In the genomic region with DNA sequence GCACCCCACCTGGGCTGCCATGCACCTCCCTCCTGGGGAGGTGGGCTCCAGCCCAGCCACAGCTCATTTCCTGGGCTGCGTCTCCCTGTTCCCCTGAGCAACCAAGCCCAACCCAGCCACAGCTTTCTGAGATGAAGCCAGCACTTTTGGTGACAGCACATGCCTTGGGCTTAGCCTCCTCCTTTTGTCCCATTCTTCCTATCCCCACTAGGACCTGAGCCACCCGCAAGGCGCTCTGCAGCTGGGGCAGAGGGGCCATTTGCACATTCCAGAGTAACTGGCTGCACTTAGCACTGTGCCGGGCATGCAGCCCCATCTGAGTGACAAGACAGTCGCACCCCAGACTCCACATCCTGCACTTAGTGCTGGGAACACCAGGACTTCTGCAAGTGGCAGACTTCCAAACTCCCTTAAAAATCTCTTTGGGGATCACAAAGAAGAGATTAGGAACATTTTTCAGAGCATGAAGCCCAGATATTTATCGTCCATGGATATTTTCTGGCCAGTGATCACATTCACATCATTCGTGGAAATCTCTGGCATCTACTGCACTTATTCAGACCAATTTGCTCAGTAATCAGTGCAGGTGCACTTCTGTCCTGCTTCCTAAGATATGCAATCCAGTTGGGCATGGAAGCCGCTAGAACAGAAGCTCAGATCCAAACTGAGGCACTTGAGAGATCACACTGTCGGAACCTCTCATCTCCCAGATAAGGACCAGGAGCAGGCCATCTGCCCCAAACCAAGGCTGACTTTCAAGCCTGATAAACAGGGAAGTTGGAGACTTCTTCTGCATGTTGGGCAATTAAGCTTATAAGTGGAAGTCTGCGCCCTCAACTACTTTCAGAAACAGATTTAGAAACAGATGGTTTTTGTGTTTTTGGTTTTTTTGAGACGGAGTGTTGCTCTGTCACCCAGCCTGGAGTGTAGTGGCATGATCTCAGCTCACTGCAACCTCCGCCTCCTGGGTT, we compare ENCODE assay signal across 16 cellular contexts. TPM values are rescaled to one million over a fixed set of nuclear protein-coding genes. Genes with fewer than 3 reads are reported as not detected.
DNase-seq lines count a peak whose midpoint lies in the region; ATAC-seq and TF ChIP-seq lines count a peak whose summit lies in the region.
"Had no signal": no experiment of that assay in that cellular context is flagged by ENCODE, and none has a peak within 500 bp of the region (broad histone marks: within the 10 kb centered on the region; RNA-seq: fewer than 3 reads in every experiment).

No MANE protein-coding gene starts in this region.

- no peak overlapping the region for H3K4me3 Mint-ChIP-seq in CD8-positive, alpha-beta T cell
- H3K4me3 Mint-ChIP-seq: activated naive CD4-positive, alpha-beta T cell treated with anti-CD3 and anti-CD28 coated beads, Interleukin-2, amount 10 ng/mL, durations not matched to agents 7 days and 5 days had no signal

- DNase-seq in iPS DF 6.9 (ENCODE audit: low read depth, low spot score) = peak; percentile 33
- no peak for DNase-seq in spleen
- no peak for DNase-seq in NCI-H446 treated with DMSO at 0.1 percent for 48 hours (lab: John Stamatoyannopoulos, UW)
- DNase-seq in activated naive CD4-positive, alpha-beta T cell treated with Interleukin-2 at 50 U/mL for 16 hours = no peak
- no peak for DNase-seq in CD8-positive, alpha-beta T cell
- DNase-seq: activated CD8-positive, alpha-beta memory T cell treated with anti-CD3 and anti-CD28 coated beads for 24 hours; activated naive CD4-positive, alpha-beta T cell treated with anti-CD3 and anti-CD28 coated beads, Interleukin-2, amount 10 ng/mL, durations not matched to agents 7 days and 5 days; DMS 273 treated with DMSO at 0.1 percent for 48 hours; HCEC 1CT; NCI-H2107; Peyer's patch had no signal

- no peaks in the 10 kb centered on the region for H3K27me3 Mint-ChIP-seq in CD8-positive, alpha-beta T cell (ENCODE audit: low read depth)

- intact Hi-C loops in spleen (cut with DNase I; ENCODE audit: low total_unique reads) = no loop called here
- intact Hi-C loops in CD8-positive, alpha-beta T cell (cut with DNase I, micrococcal nuclease) = no loop called here

- H4K20me1 ChIP-seq in OCI-LY3 (ENCODE audit: insufficient read depth, low read length) = no peaks in the 10 kb centered on the region

- H3K4me3 ChIP-seq in HUES48 (ENCODE audit: low read depth, low read length) (no peak overlapping the region), OCI-LY3 (ENCODE audit: low read length) (no peak overlapping the region), iPS DF 6.9 (ENCODE audit: low read length) (no peak overlapping the region), spleen (peak overlapping the region in 1 of 8 donors; percentile 5)
- H3K4me3 ChIP-seq in CD8-positive, alpha-beta T cell (ENCODE audit: low read depth, low read length) = no peak overlapping the region
- H3K4me3 ChIP-seq: cardiac muscle cell, Peyer's patch, suprapubic skin had no signal

- H3K4me1 ChIP-seq in HUES48 (ENCODE audit: control insufficient read depth, insufficient read depth, low read length) (peaks cover 45% of the 10 kb centered on the region), OCI-LY3 (ENCODE audit: low read length) (peaks cover 68% of the 10 kb centered on the region), iPS DF 6.9 (ENCODE audit: control insufficient read depth, insufficient read depth, low read length) (peaks cover 8% of the 10 kb centered on the region; the same call in 1 of the 2 replicates), spleen (peaks cover 20 to 100% (median 83%) of the 10 kb centered on the region in 6 donors)
- peaks cover 12% of the 10 kb centered on the region for H3K4me1 ChIP-seq in CD8-positive, alpha-beta T cell (ENCODE audit: insufficient read depth, low read length)

- TF ChIP-seq POLR2A in spleen (IDR thresholded peaks at IDR 0.05) = no peak

- H3K9me3 Mint-ChIP-seq in CD8-positive, alpha-beta T cell = no peaks in the 10 kb centered on the region
- H3K9me3 Mint-ChIP-seq: activated naive CD4-positive, alpha-beta T cell treated with anti-CD3 and anti-CD28 coated beads, Interleukin-2, amount 10 ng/mL, durations not matched to agents 7 days and 5 days had no signal

- peaks cover 40% of the 10 kb centered on the region for H3K4me1 Mint-ChIP-seq in CD8-positive, alpha-beta T cell (ENCODE audit: low read depth)

- no peaks in the 10 kb centered on the region for H3K36me3 ChIP-seq in HUES48 (ENCODE audit: control insufficient read depth, insufficient read depth, low read length)
- no peaks in the 10 kb centered on the region for H3K36me3 ChIP-seq in OCI-LY3 (replicated peaks; ENCODE audit: low read depth, low read length)
- H3K36me3 ChIP-seq in iPS DF 6.9 (ENCODE audit: control insufficient read depth, insufficient read depth, low read length) = no peaks in the 10 kb centered on the region
- H3K36me3 ChIP-seq in spleen = peaks cover 0 to 16% (median 0%) of the 10 kb centered on the region in 6 donors
- no peaks in the 10 kb centered on the region for H3K36me3 ChIP-seq in CD8-positive, alpha-beta T cell (ENCODE audit: insufficient read depth, low read length)
- H3K36me3 ChIP-seq: cardiac muscle cell, Peyer's patch, suprapubic skin had no signal

- no CpG with 5 or more reads among the region's 12 CpGs for WGBS in iPS DF 6.9 (ENCODE audit: insufficient coverage, insufficient read length)
- 57 to 62% (median 60%) methylated on average over 12 of the region's 12 CpGs for WGBS in spleen, 5 donors

- H3K27ac ChIP-seq in HUES48 (ENCODE audit: low read depth, low read length) (peak overlapping the region; percentile 9), OCI-LY3 (ENCODE audit: low read length) (no peak overlapping the region), iPS DF 6.9 (ENCODE audit: low read length) (no peak overlapping the region), spleen (peak overlapping the region in 7 of 8 donors; percentile 29 to 82 (median 72))
- no peak overlapping the region for H3K27ac ChIP-seq in CD8-positive, alpha-beta T cell (ENCODE audit: low read depth, low read length)
- H3K27ac ChIP-seq: cardiac muscle cell, suprapubic skin had no signal

- no peak overlapping the region for H2AFZ ChIP-seq in OCI-LY3 (ENCODE audit: low read depth, low read length)

- H3K27ac Mint-ChIP-seq in CD8-positive, alpha-beta T cell = no peak overlapping the region
- H3K27ac Mint-ChIP-seq: activated naive CD4-positive, alpha-beta T cell treated with anti-CD3 and anti-CD28 coated beads, Interleukin-2, amount 10 ng/mL, durations not matched to agents 7 days and 5 days had no signal

- CTCF ChIA-PET in CD8-positive, alpha-beta T cell (lab: Charles Lee) = no interaction called here

- no peak overlapping the region for H3K9ac ChIP-seq in HUES48 (ENCODE audit: low read depth, low read length)
- no peak overlapping the region for H3K9ac ChIP-seq in OCI-LY3 (ENCODE audit: low read length)

- H3K4me2 ChIP-seq in OCI-LY3 (ENCODE audit: low read length) = peak overlapping the region; percentile 24; the same call in 1 of the 2 replicates

- POLR2A ChIA-PET in CD8-positive, alpha-beta T cell (lab: Charles Lee) = no interaction called here

- H3K27me3 ChIP-seq in HUES48 (ENCODE audit: control insufficient read depth, insufficient read depth, low read length) = no peaks in the 10 kb centered on the region
- peaks cover 49% of the 10 kb centered on the region for H3K27me3 ChIP-seq in OCI-LY3 (ENCODE audit: low read depth, low read length)
- H3K27me3 ChIP-seq in iPS DF 6.9 (ENCODE audit: control insufficient read depth, insufficient read depth, low read length) = no peaks in the 10 kb centered on the region
- H3K27me3 ChIP-seq in spleen (replicated peaks in 1 of 7) = no peaks in the 10 kb centered on the region
- no peaks in the 10 kb centered on the region for H3K27me3 ChIP-seq in CD8-positive, alpha-beta T cell (ENCODE audit: insufficient read depth, low read length)
- H3K27me3 ChIP-seq: cardiac muscle cell, Peyer's patch, suprapubic skin had no signal

- no peak for ATAC-seq in HG03196 (IDR thresholded peaks at IDR 0.05; ENCODE audit: unreplicated experiment)
- ATAC-seq in CD8-positive, alpha-beta T cell = no peak

- H3K79me2 ChIP-seq in OCI-LY3 (ENCODE audit: low read length) = no peaks in the 10 kb centered on the region

- no peaks in the 10 kb centered on the region for H3K9me3 ChIP-seq in HUES48 (ENCODE audit: control insufficient read depth, insufficient read depth, low read length)
- H3K9me3 ChIP-seq in OCI-LY3 (ENCODE audit: insufficient read depth, low read length) = no peaks in the 10 kb centered on the region
- H3K9me3 ChIP-seq in iPS DF 6.9 (ENCODE audit: control insufficient read depth, insufficient read depth, low read length) = no peaks in the 10 kb centered on the region
- H3K9me3 ChIP-seq in spleen = no peaks in the 10 kb centered on the region
- H3K9me3 ChIP-seq in CD8-positive, alpha-beta T cell (ENCODE audit: low read length) = no peaks in the 10 kb centered on the region
- H3K9me3 ChIP-seq: Peyer's patch, suprapubic skin had no signal

- TF ChIP-seq CTCF in OCI-LY3 (IDR thresholded peaks at IDR 0.05; ENCODE audit: low read depth, low read length) = no peak
- TF ChIP-seq CTCF in spleen (IDR thresholded peaks at IDR 0.05 in 8 of 11, conservative IDR thresholded peaks at IDR 0.05 in 3 of 11) = no peak
- TF ChIP-seq CTCF in CD8-positive, alpha-beta T cell (IDR thresholded peaks at IDR 0.05) = no peak

- H3K36me3 Mint-ChIP-seq in CD8-positive, alpha-beta T cell = no peaks in the 10 kb centered on the region
- H3K36me3 Mint-ChIP-seq: activated naive CD4-positive, alpha-beta T cell treated with anti-CD3 and anti-CD28 coated beads, Interleukin-2, amount 10 ng/mL, durations not matched to agents 7 days and 5 days had no signal

RNA-seq across cellular contexts. Expression of a gene that starts 26.4 kb away (rescaled TPM):
- 100 to 1,000 TPM in 6 of 7 donors, 10 to 100 TPM in 1; 78.3 to 133 (median 107) TPM for total RNA-seq in spleen
- polyA plus RNA-seq in spleen = 10 to 100 TPM in 1 of 3 donors, 1 to 10 TPM in 2; 6.1 to 10.6 (median 6.3) TPM
- under 1 TPM; 0.19 to 0.33 TPM for total RNA-seq in CD8-positive, alpha-beta T cell

Comparison
In these comparisons a context has a peak if more than half of its experiments do, and no peak if none do; other contexts are left out.
1. H3K27ac ChIP-seq: peak in HUES48 (single experiment) and spleen (7 of 8); none in OCI-LY3 (single experiment), iPS DF 6.9 (single experiment) and CD8-positive, alpha-beta T cell (single experiment).
2. RNA of a gene that starts 26.4 kb away (total RNA-seq): 78.3 to 133 TPM in spleen; 0.19 to 0.33 TPM in CD8-positive, alpha-beta T cell; every median in the first group is over 10 times any median in the second.